Comparison of ENCODE assay signal across 20 cellular contexts in the genomic region with DNA sequence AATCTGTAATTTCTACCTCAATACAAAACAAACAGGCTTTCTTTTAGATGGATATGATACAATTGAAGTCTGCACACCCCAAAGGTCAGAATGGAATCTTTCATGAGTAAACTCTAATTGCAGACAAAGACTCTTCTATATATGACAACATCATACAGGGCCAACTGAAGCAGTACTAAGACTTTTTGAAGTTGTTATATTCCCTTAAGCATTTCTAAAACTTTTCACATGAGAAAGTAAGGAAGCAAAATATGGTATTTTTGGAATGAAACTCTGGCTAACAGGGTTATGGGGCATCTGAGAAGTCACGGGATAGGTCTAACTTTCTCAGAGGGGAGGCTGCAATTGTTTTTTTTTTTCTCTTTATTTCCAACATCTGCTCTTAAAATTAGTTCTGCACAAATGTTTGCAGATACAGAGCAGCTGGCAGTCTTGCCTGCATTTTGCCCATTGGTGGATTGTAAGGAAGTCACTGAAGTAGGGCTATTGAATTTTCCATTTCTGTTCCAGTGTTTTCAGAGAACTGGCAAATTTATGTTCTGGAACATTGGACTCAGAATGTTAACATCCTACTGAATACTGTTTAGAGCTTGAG. TPM values are rescaled to one million over a fixed set of nuclear protein-coding genes. Genes with fewer than 3 reads are reported as not detected.
DNase-seq lines count a peak whose midpoint lies in the region; ATAC-seq and TF ChIP-seq lines count a peak whose summit lies in the region.
"Had no signal": no experiment of that assay in that cellular context is flagged by ENCODE, and none has a peak within 500 bp of the region (broad histone marks: within the 10 kb centered on the region; RNA-seq: fewer than 3 reads in every experiment).

No MANE protein-coding gene starts in this region.

- H3K4me3 Mint-ChIP-seq in chondrocyte (ENCODE audit: unreplicated experiment) (no peak overlapping the region), mesothelial cell of epicardium (no peak overlapping the region)

- H3K9me3 Mint-ChIP-seq in chondrocyte (ENCODE audit: low read depth), result no peaks in the 10 kb centered on the region
- peaks cover 7% of the 10 kb centered on the region for H3K9me3 Mint-ChIP-seq in mesothelial cell of epicardium

- TF ChIP-seq CTCF in chondrocyte (IDR thresholded peaks at IDR 0.05) (no peak), mesothelial cell of epicardium (IDR thresholded peaks at IDR 0.05; ENCODE audit: unreplicated experiment) (no peak), spleen (IDR thresholded peaks at IDR 0.05 in 8 of 11, conservative IDR thresholded peaks at IDR 0.05 in 3 of 11) (no peak)

- H3K4me1 ChIP-seq in spleen, result peaks cover 0 to 53% (median 25%) of the 10 kb centered on the region in 6 donors

- H3K4me1 Mint-ChIP-seq in chondrocyte (ENCODE audit: low read depth) (peaks cover 34% of the 10 kb centered on the region), mesothelial cell of epicardium (peaks cover 28% of the 10 kb centered on the region)

- peak overlapping the region; percentile 75 for H3K27ac Mint-ChIP-seq in chondrocyte (ENCODE audit: unreplicated experiment)
- H3K27ac Mint-ChIP-seq in mesothelial cell of epicardium, result peak overlapping the region; percentile 48

- intact Hi-C loops in spleen (cut with DNase I; ENCODE audit: low total_unique reads), result no loop called here

- H3K27ac ChIP-seq in temporal lobe (ENCODE audit: low read depth, low read length) (peak overlapping the region; percentile 62), spleen (no peak overlapping the region)
- H3K27ac ChIP-seq: parathyroid adenoma had no signal

- 77 to 97% (median 89%) methylated on average over 1 of the region's 1 CpG for WGBS in spleen, 5 donors

- H3K36me3 Mint-ChIP-seq in chondrocyte (ENCODE audit: low read depth), result no peaks in the 10 kb centered on the region
- peaks cover 3% of the 10 kb centered on the region for H3K36me3 Mint-ChIP-seq in mesothelial cell of epicardium

- no peak overlapping the region for H3K4me3 ChIP-seq in spleen

- TF ChIP-seq POLR2A in spleen (IDR thresholded peaks at IDR 0.05), result no peak

- no peaks in the 10 kb centered on the region for H3K36me3 ChIP-seq in spleen

- ATAC-seq in GM21423 (IDR thresholded peaks at IDR 0.05; ENCODE audit: unreplicated experiment), result no peak

- no peaks in the 10 kb centered on the region for H3K9me3 ChIP-seq in spleen

- H3K27me3 Mint-ChIP-seq in chondrocyte (ENCODE audit: low read depth) (no peaks in the 10 kb centered on the region), mesothelial cell of epicardium (ENCODE audit: low read depth) (no peaks in the 10 kb centered on the region)

- H3K27me3 ChIP-seq in spleen (replicated peaks in 1 of 7), result no peaks in the 10 kb centered on the region

- peak; percentile 66 for DNase-seq in NCI-H2171 treated with DMSO at 0.1 percent for 48 hours (lab: John Stamatoyannopoulos, UW)
- no peak for DNase-seq in NCI-H2171 (lab: John Stamatoyannopoulos, UW)
- DNase-seq in chondrocyte (ENCODE audit: low spot score), result no peak
- no peak for DNase-seq in mesothelial cell of epicardium (ENCODE audit: low spot score in 2 of 2, unreplicated experiment in 2 of 2)
- DNase-seq in spleen, result no peak
- no peak for DNase-seq in KG1 (lab: John Stamatoyannopoulos, UW)
- DNase-seq: 8988T; activated CD4-positive, alpha-beta T cell treated with anti-CD3 and anti-CD28 coated beads, Interleukin-2, amount 50 U/mL, for 48 hours; activated T-cell treated with anti-CD3 and anti-CD28 coated beads for 4 hours; cortex of kidney; DMS79; MV-4-11; NCI-H524 treated with DMSO at 0.1 percent for 48 hours; SIG-M5; small intestine; stimulated activated CD4-positive, alpha-beta T cell treated with anti-CD3 and anti-CD28 coated beads, Interleukin-4, amount 100 ng/mL, for 4 hours; T-helper 2 cell had no signal

RNA-seq across cellular contexts. Expression of gene SSH2, which starts 59.1 kb away (rescaled TPM):
- 14.1 to 24.0 TPM (median 14.3 TPM) in 3 replicates for total RNA-seq in chondrocyte
- 18.3 to 23.7 TPM (median 19.3 TPM) in 3 replicates for total RNA-seq in mesothelial cell of epicardium
- total RNA-seq in temporal lobe, result 26.1 TPM
- 100 to 1,000 TPM in 6 of 7 donors, 10 to 100 TPM in 1; 84.6 to 182 (median 125) TPM for total RNA-seq in spleen
- polyA plus RNA-seq in spleen, result 10 to 100 TPM; 15.9 to 20.2 (median 19.3) TPM
